11 cellular contexts compared by ENCODE assay signal in genomic region chr7:66167773-66168367, GRCh38. TPM values are rescaled to one million over a fixed set of nuclear protein-coding genes. Genes with fewer than 3 reads are reported as not detected.
A peak's percentile ranks its signal among the peaks of the same experiment; 100 is the strongest.
DNase-seq lines count a peak whose midpoint lies in the region; ATAC-seq and TF ChIP-seq lines count a peak whose summit lies in the region.
"Had no signal": no experiment of that assay in that cellular context is flagged by ENCODE, and none has a peak within 500 bp of the region (broad histone marks: within the 10 kb centered on the region; RNA-seq: fewer than 3 reads in every experiment).

No MANE protein-coding gene starts in this region.

- peak; percentile 73 for DNase-seq in Caki2 (ENCODE audit: low read depth)
- peak; percentile 35 for DNase-seq in NCI-H146 (lab: John Stamatoyannopoulos, UW)
- DNase-seq in foreskin melanocyte: peak; percentile 92
- DNase-seq in islet precursor cell: no peak
- DNase-seq in NOMO-1 (lab: John Stamatoyannopoulos, UW; ENCODE audit: unreplicated experiment in 2 of 2): no peak
- no peak for DNase-seq in stimulated activated CD4-positive, alpha-beta T cell treated with anti-CD3 and anti-CD28 coated beads, Interleukin-1b, Interleukin-23, amount 100 ng/mL, for 48 hours
- DNase-seq: activated CD4-positive, alpha-beta T cell treated with anti-CD3 and anti-CD28 coated beads for 36 hours; activated naive CD4-positive, alpha-beta T cell treated with anti-CD3 and anti-CD28 coated beads for 36 hours; pancreas had no signal

- in situ Hi-C loops in Caki2 (cut with HindIII; ENCODE audit: low pct_unique_long_range_greater_than_20kb, low sequenced_read_pairs): no loop called here

- ATAC-seq in SK-N-SH treated with all-trans-retinoic acid at 6 μM for 48 hours (peak; percentile 78), HG02840 (IDR thresholded peaks at IDR 0.05; ENCODE audit: low FRiP score, unreplicated experiment) (no peak)
- ATAC-seq: activated CD4-positive, alpha-beta T cell treated with anti-CD3 and anti-CD28 coated beads for 36 hours had no signal

TF ChIP-seq in SK-N-SH treated with all-trans-retinoic acid at 6 μM for 48 hours, 23 proteins besides CTCF, POLR2A, EP300 and RAD21:
- no peak for TF ChIP-seq CSDC2 (CRISPR knock-in tag; IDR thresholded peaks at IDR 0.05)
- TF ChIP-seq ZFP3 (CRISPR knock-in tag; IDR thresholded peaks at IDR 0.05): peak; percentile 72; the same call in 1 of the 2 replicates
- no peak for TF ChIP-seq OSR1 (CRISPR knock-in tag; IDR thresholded peaks at IDR 0.05)
- TF ChIP-seq ZC3H10 (CRISPR knock-in tag; IDR thresholded peaks at IDR 0.05): no peak
- TF ChIP-seq, protein P1, sequence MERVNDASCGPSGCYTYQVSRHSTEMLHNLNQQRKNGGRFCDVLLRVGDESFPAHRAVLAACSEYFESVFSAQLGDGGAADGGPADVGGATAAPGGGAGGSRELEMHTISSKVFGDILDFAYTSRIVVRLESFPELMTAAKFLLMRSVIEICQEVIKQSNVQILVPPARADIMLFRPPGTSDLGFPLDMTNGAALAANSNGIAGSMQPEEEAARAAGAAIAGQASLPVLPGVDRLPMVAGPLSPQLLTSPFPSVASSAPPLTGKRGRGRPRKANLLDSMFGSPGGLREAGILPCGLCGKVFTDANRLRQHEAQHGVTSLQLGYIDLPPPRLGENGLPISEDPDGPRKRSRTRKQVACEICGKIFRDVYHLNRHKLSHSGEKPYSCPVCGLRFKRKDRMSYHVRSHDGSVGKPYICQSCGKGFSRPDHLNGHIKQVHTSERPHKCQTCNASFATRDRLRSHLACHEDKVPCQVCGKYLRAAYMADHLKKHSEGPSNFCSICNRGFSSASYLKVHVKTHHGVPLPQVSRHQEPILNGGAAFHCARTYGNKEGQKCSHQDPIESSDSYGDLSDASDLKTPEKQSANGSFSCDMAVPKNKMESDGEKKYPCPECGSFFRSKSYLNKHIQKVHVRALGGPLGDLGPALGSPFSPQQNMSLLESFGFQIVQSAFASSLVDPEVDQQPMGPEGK (CRISPR knock-in tag; IDR thresholded peaks at IDR 0.05; ENCODE audit: borderline replicate concordance): no peak
- TF ChIP-seq, protein P2, sequence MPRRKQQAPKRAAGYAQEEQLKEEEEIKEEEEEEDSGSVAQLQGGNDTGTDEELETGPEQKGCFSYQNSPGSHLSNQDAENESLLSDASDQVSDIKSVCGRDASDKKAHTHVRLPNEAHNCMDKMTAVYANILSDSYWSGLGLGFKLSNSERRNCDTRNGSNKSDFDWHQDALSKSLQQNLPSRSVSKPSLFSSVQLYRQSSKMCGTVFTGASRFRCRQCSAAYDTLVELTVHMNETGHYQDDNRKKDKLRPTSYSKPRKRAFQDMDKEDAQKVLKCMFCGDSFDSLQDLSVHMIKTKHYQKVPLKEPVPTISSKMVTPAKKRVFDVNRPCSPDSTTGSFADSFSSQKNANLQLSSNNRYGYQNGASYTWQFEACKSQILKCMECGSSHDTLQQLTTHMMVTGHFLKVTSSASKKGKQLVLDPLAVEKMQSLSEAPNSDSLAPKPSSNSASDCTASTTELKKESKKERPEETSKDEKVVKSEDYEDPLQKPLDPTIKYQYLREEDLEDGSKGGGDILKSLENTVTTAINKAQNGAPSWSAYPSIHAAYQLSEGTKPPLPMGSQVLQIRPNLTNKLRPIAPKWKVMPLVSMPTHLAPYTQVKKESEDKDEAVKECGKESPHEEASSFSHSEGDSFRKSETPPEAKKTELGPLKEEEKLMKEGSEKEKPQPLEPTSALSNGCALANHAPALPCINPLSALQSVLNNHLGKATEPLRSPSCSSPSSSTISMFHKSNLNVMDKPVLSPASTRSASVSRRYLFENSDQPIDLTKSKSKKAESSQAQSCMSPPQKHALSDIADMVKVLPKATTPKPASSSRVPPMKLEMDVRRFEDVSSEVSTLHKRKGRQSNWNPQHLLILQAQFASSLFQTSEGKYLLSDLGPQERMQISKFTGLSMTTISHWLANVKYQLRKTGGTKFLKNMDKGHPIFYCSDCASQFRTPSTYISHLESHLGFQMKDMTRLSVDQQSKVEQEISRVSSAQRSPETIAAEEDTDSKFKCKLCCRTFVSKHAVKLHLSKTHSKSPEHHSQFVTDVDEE (CRISPR knock-in tag; IDR thresholded peaks at IDR 0.05): no peak
- TF ChIP-seq POU6F1 (CRISPR knock-in tag; IDR thresholded peaks at IDR 0.05; ENCODE audit: borderline replicate concordance, low read depth): no peak
- TF ChIP-seq ZNF70 (CRISPR knock-in tag; IDR thresholded peaks at IDR 0.05): no peak
- peak; percentile 62 for TF ChIP-seq ISL1 (CRISPR knock-in tag; IDR thresholded peaks at IDR 0.05)
- no peak for TF ChIP-seq ESRRG (CRISPR knock-in tag; IDR thresholded peaks at IDR 0.05)
- TF ChIP-seq BACH2 (CRISPR knock-in tag; IDR thresholded peaks at IDR 0.05; ENCODE audit: borderline replicate concordance): peak; percentile 72; the same call in 1 of the 2 replicates

RNA-seq across cellular contexts. Expression of gene TPST1, which starts 37.3 kb away (rescaled TPM):
- 53.2 and 59.9 TPM in 2 replicates for total RNA-seq in Caki2 (2014; rRNA removed; shearing (Covaris generic); ENCODE audit: low replicate concordance)

RNA-seq across cellular contexts. Expression of gene CRCP, which starts 53.2 kb away (rescaled TPM):
- total RNA-seq in Caki2 (2014; rRNA removed; shearing (Covaris generic); ENCODE audit: low replicate concordance): 92.3 and 131 TPM in 2 replicates

Comparison
In these comparisons a context has a peak if more than half of its experiments do, and no peak if none do; other contexts are left out.
1. DNase-seq: peak in Caki2 (single experiment), NCI-H146 (single experiment) and foreskin melanocyte (single experiment); none in islet precursor cell (single experiment), NOMO-1 (0 of 2) and stimulated activated CD4-positive, alpha-beta T cell treated with anti-CD3 and anti-CD28 coated beads, Interleukin-1b, Interleukin-23, amount 100 ng/mL, for 48 hours (single experiment).